Comparison of ENCODE assay signal across 17 cellular contexts in genomic region chr16:82888616-82889015, GRCh38.
DNase-seq lines count a peak whose midpoint lies in the region; ATAC-seq and TF ChIP-seq lines count a peak whose summit lies in the region.
"Had no signal": no experiment of that assay in that cellular context is flagged by ENCODE, and none has a peak within 500 bp of the region (broad histone marks: within the 10 kb centered on the region; RNA-seq: fewer than 3 reads in every experiment).

No MANE protein-coding gene starts in this region.

- POLR2A ChIA-PET in A673 (lab: Charles Lee; ENCODE audit: low non-redundant PET) = no interaction called here

- peak; percentile 76 for ATAC-seq in left colon
- no peak for ATAC-seq in GM18498 (IDR thresholded peaks at IDR 0.05; ENCODE audit: unreplicated experiment)
- no peak for ATAC-seq in GM18870 (IDR thresholded peaks at IDR 0.05; ENCODE audit: unreplicated experiment)
- ATAC-seq: activated T-cell treated with anti-CD3 and anti-CD28 coated beads, Interleukin-2, amount 50 U/mL, for 4 hours; left lung; upper lobe of right lung had no signal

- peak; percentile 29 for DNase-seq in A673 (ENCODE audit: low spot score)
- DNase-seq in HFFc6 = peak; percentile 16
- DNase-seq in astrocyte of the spinal cord (ENCODE audit: low read depth, low spot score) = peak; percentile 67
- no peak for DNase-seq in left colon
- DNase-seq in stimulated activated CD4-positive, alpha-beta T cell treated with anti-CD3 and anti-CD28 coated beads, Interleukin-4, amount 100 ng/mL, for 24 hours = no peak
- DNase-seq in NCI-H1436 treated with DMSO at 0.1 percent for 48 hours (lab: John Stamatoyannopoulos, UW) = no peak
- DNase-seq: activated CD4-positive, CD25-positive, alpha-beta regulatory T cell treated with anti-CD3 and anti-CD28 coated beads, Interleukin-2, amount 50 U/mL, for 72 hours; activated T-cell treated with anti-CD3 and anti-CD28 coated beads, Interleukin-2, amount 50 U/mL, for 4 hours; aorta; DMS79 treated with DMSO at 0.1 percent for 48 hours; GM23248; left lung; OCI-M1; upper lobe of right lung had no signal

- H3K27me3 ChIP-seq in A673 (replicated peaks; ENCODE audit: insufficient read depth, low read depth, low read length, poor library complexity) = no peaks in the 10 kb centered on the region
- H3K27me3 ChIP-seq: left lung, upper lobe of right lung had no signal

- no peaks in the 10 kb centered on the region for H3K9me3 ChIP-seq in A673 (ENCODE audit: low read depth, low read length, poor library complexity, severe bottlenecking)
- H3K9me3 ChIP-seq: left lung, upper lobe of right lung had no signal

- no TSS peak for BruUV-seq in A673 (replicated peaks; lab: Mats Ljungman, UMichigan)

- H3K27ac Mint-ChIP-seq in HFFc6 = no peak overlapping the region

- CTCF ChIA-PET in A673 (lab: Charles Lee) = no interaction called here

- 0 out of 2 replicates have a peak, but pooled peaks cover 4% of the 10 kb centered on the region for H3K36me3 Mint-ChIP-seq in HFFc6 (ENCODE audit: low read depth)

- intact Hi-C loops in A673 (cut with micrococcal nuclease; ENCODE audit: unreplicated experiment) = no loop called here
- intact Hi-C loops in left colon (cut with DNase I, micrococcal nuclease) = no loop called here

- H3K4me3 ChIP-seq in A673 (ENCODE audit: low read depth, low read length, poor library complexity, severe bottlenecking) (no peak overlapping the region), astrocyte of the spinal cord (ENCODE audit: low read depth, low read length) (no peak overlapping the region)
- H3K4me3 ChIP-seq: GM23248, left lung, upper lobe of right lung had no signal

- H3K9me3 Mint-ChIP-seq in HFFc6 = peaks cover 11% of the 10 kb centered on the region
- H3K9me3 Mint-ChIP-seq: activated T-cell treated with anti-CD3 and anti-CD28 coated beads, Interleukin-2, amount 50 U/mL, for 4 hours had no signal

- TF ChIP-seq CTCF in A673 (conservative IDR thresholded peaks at IDR 0.05; ENCODE audit: low read depth, low read length) (no peak), HFFc6 (IDR thresholded peaks at IDR 0.05) (no peak), astrocyte of the spinal cord (IDR thresholded peaks at IDR 0.05; ENCODE audit: low read depth, low read length) (no peak)

- H3K27ac ChIP-seq in A673 (ENCODE audit: low read depth, low read length, poor library complexity, severe bottlenecking) = no peak overlapping the region
- H3K27ac ChIP-seq: GM23248, HL-60, left lung, upper lobe of right lung had no signal

- peaks cover 10% of the 10 kb centered on the region; the same call in 1 of the 2 replicates for H3K4me1 Mint-ChIP-seq in HFFc6 (ENCODE audit: low read depth)

- in situ Hi-C loops in astrocyte of the spinal cord (cut with HindIII; ENCODE audit: low sequenced_read_pairs) = no loop called here

- peak overlapping the region; percentile 22; the same call in 1 of the 2 replicates for H3K4me3 Mint-ChIP-seq in HFFc6
- H3K4me3 Mint-ChIP-seq: activated T-cell treated with anti-CD3 and anti-CD28 coated beads, Interleukin-2, amount 50 U/mL, for 4 hours had no signal

- no peaks in the 10 kb centered on the region for H3K27me3 Mint-ChIP-seq in HFFc6 (ENCODE audit: insufficient read depth)

- no peaks in the 10 kb centered on the region for H3K36me3 ChIP-seq in A673 (ENCODE audit: insufficient read depth, low read length, poor library complexity, severe bottlenecking)
- H3K36me3 ChIP-seq: left lung, upper lobe of right lung had no signal

- H3K4me1 ChIP-seq in A673 (ENCODE audit: insufficient read depth, low read length, poor library complexity, severe bottlenecking) = no peaks in the 10 kb centered on the region
- H3K4me1 ChIP-seq: left lung, upper lobe of right lung had no signal

Comparison
In these comparisons a context has a peak if more than half of its experiments do, and no peak if none do; other contexts are left out.
1. DNase-seq: peak in A673 (single experiment), HFFc6 (single experiment) and astrocyte of the spinal cord (single experiment); none in left colon (0 of 2), stimulated activated CD4-positive, alpha-beta T cell treated with anti-CD3 and anti-CD28 coated beads, Interleukin-4, amount 100 ng/mL, for 24 hours (single experiment) and NCI-H1436 treated with DMSO at 0.1 percent for 48 hours (single experiment).